Comparison of ENCODE assay signal across 37 cellular contexts in genomic region chrX:153435845-153436244, GRCh38. TPM values are rescaled to one million over a fixed set of nuclear protein-coding genes. Genes with fewer than 3 reads are reported as not detected.
"Had no signal": no experiment of that assay in that cellular context is flagged by ENCODE, and none has a peak within 500 bp of the region (broad histone marks: within the 10 kb centered on the region; RNA-seq: fewer than 3 reads in every experiment).

No MANE protein-coding gene starts in this region.

- FAIRE-seq: bronchial epithelial cell, TTC549 had no signal

- DNase-seq: activated CD4-positive, alpha-beta memory T cell treated with anti-CD3 and anti-CD28 coated beads, Interleukin-2, amount 10 ng/mL, durations not matched to agents 7 days and 5 days; activated CD4-positive, alpha-beta T cell treated with anti-CD3 and anti-CD28 coated beads for 1 hour; activated CD4-positive, alpha-beta T cell treated with anti-CD3 and anti-CD28 coated beads for 36 hours; activated CD4-positive, alpha-beta T cell treated with anti-CD3 and anti-CD28 coated beads for 48 hours; activated CD4-positive, alpha-beta T cell treated with anti-CD3 and anti-CD28 coated beads, Interleukin-2, amount 10 ng/mL, durations not matched to agents 7 days and 5 days; activated CD4-positive, alpha-beta T cell treated with anti-CD3 and anti-CD28 coated beads, Interleukin-2, amount 50 U/mL, for 48 hours; activated CD4-positive, CD25-positive, alpha-beta regulatory T cell; activated CD8-positive, alpha-beta memory T cell treated with anti-CD3 and anti-CD28 coated beads for 24 hours; activated CD8-positive, alpha-beta memory T cell treated with anti-CD3 and anti-CD28 coated beads, Interleukin-2, amount 10 ng/mL, durations not matched to agents 7 days and 5 days; activated CD8-positive, alpha-beta memory T cell treated with anti-CD3 and anti-CD28 coated beads, Interleukin-2, amount 50 U/mL, for 48 hours; activated CD8-positive, alpha-beta T cell treated with anti-CD3 and anti-CD28 coated beads, Interleukin-2, amount 10 ng/mL, durations not matched to agents 7 days and 5 days; activated effector memory CD4-positive, alpha-beta T cell treated with anti-CD3 and anti-CD28 coated beads, Interleukin-2, amount 50 U/mL, for 16 hours; activated gamma-delta T cell treated with Interleukin-2 at 50 U/mL for 16 hours; activated naive CD4-positive, alpha-beta T cell; activated naive CD4-positive, alpha-beta T cell treated with anti-CD3 and anti-CD28 coated beads for 36 hours; activated naive CD4-positive, alpha-beta T cell treated with anti-CD3 and anti-CD28 coated beads, Interleukin-2, amount 50 U/mL, for 16 hours; activated naive CD8-positive, alpha-beta T cell treated with anti-CD3 and anti-CD28 coated beads for 36 hours; activated T-cell treated with anti-CD3 and anti-CD28 coated beads, Interleukin-2, amount 50 U/mL, for 24 hours; activated T-cell treated with anti-CD3 and anti-CD28 coated beads, Interleukin-2, amount 50 U/mL, for 72 hours; adrenal gland; amniotic stem cell; caudate nucleus; cerebellar nuclear complex; T-helper 1 cell; T-helper 2 cell; T-helper 9 cell; WERI-Rb-1 had no signal

- H3K27me3 ChIP-seq: adrenal gland, cardiac muscle cell had no signal

- H3K27ac ChIP-seq: adrenal gland, cardiac muscle cell, WERI-Rb-1 had no signal

- H3K4me3 ChIP-seq: adrenal gland, cardiac muscle cell had no signal

- ATAC-seq: activated CD4-positive, alpha-beta T cell treated with anti-CD3 and anti-CD28 coated beads for 36 hours; activated CD4-positive, CD25-positive, alpha-beta regulatory T cell treated with anti-CD3 and anti-CD28 coated beads, Interleukin-2, amount 50 U/mL, for 24 hours; activated CD8-positive, alpha-beta memory T cell treated with anti-CD3 and anti-CD28 coated beads, Interleukin-2, amount 10 ng/mL, durations not matched to agents 7 days and 5 days; activated CD8-positive, alpha-beta T cell treated with anti-CD3 and anti-CD28 coated beads, Interleukin-2, amount 10 ng/mL, durations not matched to agents 7 days and 5 days; activated naive CD4-positive, alpha-beta T cell treated with anti-CD3 and anti-CD28 coated beads, Interleukin-2, amount 50 U/mL, for 72 hours; activated T-cell treated with anti-CD3 and anti-CD28 coated beads, Interleukin-2, amount 50 U/mL, for 72 hours; activated T-helper 17 cell treated with anti-CD3 and anti-CD28 coated beads, Interleukin-2, amount 50 U/mL, for 72 hours; WTC11 had no signal

- H3K36me3 ChIP-seq: adrenal gland, cardiac muscle cell, WERI-Rb-1 had no signal

- H3K4me1 ChIP-seq: adrenal gland had no signal

RNA-seq across cellular contexts. Expression of gene TREX2, which starts 10.0 kb away (rescaled TPM):
- polyA plus RNA-seq: cardiac muscle cell had no signal

RNA-seq across cellular contexts. Expression of gene ZFP92, which starts 24.6 kb away (rescaled TPM):
- polyA plus RNA-seq: cardiac muscle cell had no signal

RNA-seq across cellular contexts. Expression of gene PNMA6E, which starts 34.7 kb away (rescaled TPM):
- total RNA-seq: activated CD4-positive, alpha-beta memory T cell treated with anti-CD3 and anti-CD28 coated beads, Interleukin-2, amount 10 ng/mL, durations not matched to agents 7 days and 5 days; activated CD4-positive, alpha-beta T cell treated with anti-CD3 and anti-CD28 coated beads for 36 hours; activated CD4-positive, alpha-beta T cell treated with anti-CD3 and anti-CD28 coated beads, Interleukin-2, amount 10 ng/mL, durations not matched to agents 7 days and 5 days; activated CD8-positive, alpha-beta memory T cell treated with anti-CD3 and anti-CD28 coated beads, Interleukin-2, amount 10 ng/mL, durations not matched to agents 7 days and 5 days; activated CD8-positive, alpha-beta T cell treated with anti-CD3 and anti-CD28 coated beads, Interleukin-2, amount 10 ng/mL, durations not matched to agents 7 days and 5 days; activated naive CD4-positive, alpha-beta T cell treated with anti-CD3 and anti-CD28 coated beads for 36 hours; activated naive CD4-positive, alpha-beta T cell treated with anti-CD3 and anti-CD28 coated beads, Interleukin-2, amount 50 U/mL, for 72 hours; activated naive CD8-positive, alpha-beta T cell treated with anti-CD3 and anti-CD28 coated beads for 36 hours; activated T-cell treated with anti-CD3 and anti-CD28 coated beads, Interleukin-2, amount 50 U/mL, for 72 hours; activated T-helper 1 cell treated with anti-CD3 and anti-CD28 coated beads, Interleukin-12 subunit alpha, Interleukin-12 subunit beta, Interleukin-2, Interleukin-4 antibody, amounts not matched to agents 30 ng/mL and 10 ng/mL and 1 ng/mL, durations not matched to agents 14 hours and 24 hours and 36 hours; activated T-helper 17 cell treated with anti-CD3 and anti-CD28 coated beads, Interleukin-2, amount 50 U/mL, for 72 hours; aorta; bronchial epithelial cell; chondrocyte; WTC11 had no signal
- polyA plus RNA-seq: aorta, cardiac muscle cell had no signal

RNA-seq across cellular contexts. Expression of gene BGN, which starts 58.9 kb away (rescaled TPM):
- total RNA-seq: activated CD4-positive, alpha-beta memory T cell treated with anti-CD3 and anti-CD28 coated beads, Interleukin-2, amount 10 ng/mL, durations not matched to agents 7 days and 5 days; activated CD4-positive, alpha-beta T cell treated with anti-CD3 and anti-CD28 coated beads for 36 hours; activated CD4-positive, alpha-beta T cell treated with anti-CD3 and anti-CD28 coated beads, Interleukin-2, amount 10 ng/mL, durations not matched to agents 7 days and 5 days; activated CD8-positive, alpha-beta memory T cell treated with anti-CD3 and anti-CD28 coated beads, Interleukin-2, amount 10 ng/mL, durations not matched to agents 7 days and 5 days; activated CD8-positive, alpha-beta T cell treated with anti-CD3 and anti-CD28 coated beads, Interleukin-2, amount 10 ng/mL, durations not matched to agents 7 days and 5 days; activated naive CD4-positive, alpha-beta T cell treated with anti-CD3 and anti-CD28 coated beads for 36 hours; activated naive CD4-positive, alpha-beta T cell treated with anti-CD3 and anti-CD28 coated beads, Interleukin-2, amount 50 U/mL, for 72 hours; activated naive CD8-positive, alpha-beta T cell treated with anti-CD3 and anti-CD28 coated beads for 36 hours; activated T-cell treated with anti-CD3 and anti-CD28 coated beads, Interleukin-2, amount 50 U/mL, for 72 hours; activated T-helper 1 cell treated with anti-CD3 and anti-CD28 coated beads, Interleukin-12 subunit alpha, Interleukin-12 subunit beta, Interleukin-2, Interleukin-4 antibody, amounts not matched to agents 30 ng/mL and 10 ng/mL and 1 ng/mL, durations not matched to agents 14 hours and 24 hours and 36 hours; activated T-helper 17 cell treated with anti-CD3 and anti-CD28 coated beads, Interleukin-2, amount 50 U/mL, for 72 hours had no signal
